28 cellular contexts compared by ENCODE assay signal in genomic region chr10:122393288-122393687, GRCh38.
"Had no signal": no experiment of that assay in that cellular context is flagged by ENCODE, and none has a peak within 500 bp of the region (broad histone marks: within the 10 kb centered on the region; RNA-seq: fewer than 3 reads in every experiment).

No MANE protein-coding gene starts in this region.

- H3K4me3 Mint-ChIP-seq: effector memory CD8-positive, alpha-beta T cell; memory B cell; mesothelial cell of epicardium; naive B cell; natural killer cell treated with Interleukin-12 subunit alpha and Interleukin-12 subunit beta and Interleukin-15 and Interleukin-18, amount 100 ng/mL, for 72 hours; neural crest cell; stimulated activated memory B cell treated with anti-CD40 and anti-IgM and Interleukin-4, amounts not matched to agents 10 μg/mL and 1 μg/mL and 100 μg/mL, for 72 hours; type B pancreatic cell had no signal

- DNase-seq: central memory CD4-positive, alpha-beta T cell; effector memory CD8-positive, alpha-beta T cell; erythroblast; esophagus squamous epithelium; head of caudate nucleus; hippocampal formation; left cardiac atrium; left ventricle myocardium superior; mucosa of descending colon; naive B cell; spleen; stimulated activated CD4-positive, alpha-beta T cell treated with anti-CD3 and anti-CD28 coated beads, Interleukin-4, amount 100 ng/mL, for 4 hours; stimulated activated naive CD8-positive, alpha-beta T cell treated with anti-CD3 and anti-CD28 coated beads, Interleukin-15, Interleukin-2, amounts not matched to agents 100 U/mL and 50 U/mL, for 24 hours; substantia nigra; testis; tibial artery had no signal

- H3K9me3 Mint-ChIP-seq: effector memory CD8-positive, alpha-beta T cell; memory B cell; natural killer cell treated with Interleukin-12 subunit alpha and Interleukin-12 subunit beta and Interleukin-15 and Interleukin-18, amount 100 ng/mL, for 72 hours; neural crest cell; stimulated activated memory B cell treated with anti-CD40 and anti-IgM and Interleukin-4, amounts not matched to agents 10 μg/mL and 1 μg/mL and 100 μg/mL, for 72 hours; type B pancreatic cell had no signal

- ATAC-seq: effector memory CD8-positive, alpha-beta T cell; left cardiac atrium; left ventricle myocardium superior; mucosa of descending colon; natural killer cell treated with Interleukin-12 subunit alpha and Interleukin-12 subunit beta and Interleukin-15 and Interleukin-18, amount 100 ng/mL, for 72 hours; stimulated activated memory B cell treated with anti-CD40 and anti-IgM and Interleukin-4, amounts not matched to agents 10 μg/mL and 1 μg/mL and 100 μg/mL, for 72 hours; stimulated activated naive CD8-positive, alpha-beta T cell treated with anti-CD3 and anti-CD28 coated beads, Interleukin-15, Interleukin-2, amounts not matched to agents 100 U/mL and 50 U/mL, for 24 hours had no signal

- H3K9me3 ChIP-seq: esophagus squamous epithelium, mucosa of descending colon, neutrophil, spleen, testis, tibial artery had no signal

- H3K36me3 ChIP-seq: neutrophil had no signal

- H3K27me3 Mint-ChIP-seq: effector memory CD8-positive, alpha-beta T cell; memory B cell; naive B cell; natural killer cell treated with Interleukin-12 subunit alpha and Interleukin-12 subunit beta and Interleukin-15 and Interleukin-18, amount 100 ng/mL, for 72 hours; progenitor cell of endocrine pancreas; stimulated activated memory B cell treated with anti-CD40 and anti-IgM and Interleukin-4, amounts not matched to agents 10 μg/mL and 1 μg/mL and 100 μg/mL, for 72 hours; type B pancreatic cell had no signal

- H3K4me1 ChIP-seq: parathyroid adenoma, testis had no signal

- H3K27ac ChIP-seq: coronary artery, esophagus squamous epithelium, neutrophil, parathyroid adenoma, skin epidermis, spleen, testis, tibial artery had no signal

- H3K27me3 ChIP-seq: esophagus squamous epithelium, neutrophil, spleen, testis, tibial artery had no signal

- H3K27ac Mint-ChIP-seq: effector memory CD8-positive, alpha-beta T cell; memory B cell; mesothelial cell of epicardium; naive B cell; natural killer cell treated with Interleukin-12 subunit alpha and Interleukin-12 subunit beta and Interleukin-15 and Interleukin-18, amount 100 ng/mL, for 72 hours; progenitor cell of endocrine pancreas; stimulated activated memory B cell treated with anti-CD40 and anti-IgM and Interleukin-4, amounts not matched to agents 10 μg/mL and 1 μg/mL and 100 μg/mL, for 72 hours; type B pancreatic cell had no signal

- H3K4me1 Mint-ChIP-seq: mesothelial cell of epicardium, neural crest cell had no signal

- H3K4me3 ChIP-seq: coronary artery, esophagus squamous epithelium, lung, mucosa of descending colon, skin epidermis, spleen, testis, tibial artery had no signal
